ENCODE assay signal across 18 cellular contexts in the genomic region with DNA sequence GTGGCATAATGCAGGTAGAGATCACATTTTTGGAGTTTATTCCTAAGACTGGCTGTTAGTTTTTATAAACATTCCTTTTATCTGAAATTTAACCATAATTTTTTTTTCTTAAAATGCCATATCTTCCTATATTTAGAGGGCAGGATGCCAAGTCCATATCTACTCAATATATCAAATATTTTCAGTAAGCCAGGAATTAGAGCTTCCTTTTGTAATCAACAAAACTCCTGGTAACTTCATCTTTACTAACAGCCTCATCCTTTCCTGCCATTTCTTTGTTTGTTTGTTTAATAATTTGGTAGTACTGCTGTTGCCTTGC.
"Had no signal": no experiment of that assay in that cellular context is flagged by ENCODE, and none has a peak within 500 bp of the region (broad histone marks: within the 10 kb centered on the region; RNA-seq: fewer than 3 reads in every experiment).

No MANE protein-coding gene starts in this region.

- H3K9me3 Mint-ChIP-seq: effector memory CD8-positive, alpha-beta T cell had no signal

- H3K27me3 Mint-ChIP-seq: effector memory CD8-positive, alpha-beta T cell; progenitor cell of endocrine pancreas had no signal

- FAIRE-seq: pancreas had no signal

- H3K4me1 ChIP-seq: esophagus squamous epithelium, gastroesophageal sphincter, tibial artery, upper lobe of left lung, uterus had no signal

- H3K36me3 ChIP-seq: esophagus squamous epithelium, gastroesophageal sphincter, pancreas, tibial artery, upper lobe of left lung, uterus had no signal

- H3K4me2 ChIP-seq: smooth muscle cell had no signal

- H3K4me3 Mint-ChIP-seq: effector memory CD8-positive, alpha-beta T cell; naive thymus-derived CD4-positive, alpha-beta T cell had no signal

- H3K27ac ChIP-seq: esophagus squamous epithelium, gastroesophageal sphincter, pancreas, tibial artery, upper lobe of left lung, uterus had no signal

- H3K9me3 ChIP-seq: esophagus squamous epithelium, gastroesophageal sphincter, pancreas, tibial artery, upper lobe of left lung, uterus had no signal

- H3K27ac Mint-ChIP-seq: effector memory CD8-positive, alpha-beta T cell; naive thymus-derived CD4-positive, alpha-beta T cell; progenitor cell of endocrine pancreas had no signal

- H3K27me3 ChIP-seq: esophagus squamous epithelium, pancreas, tibial artery, upper lobe of left lung, uterus had no signal

- DNase-seq: effector memory CD8-positive, alpha-beta T cell; esophagus squamous epithelium; foreskin fibroblast; glutamatergic neuron; left colon; left ventricle myocardium superior; naive thymus-derived CD4-positive, alpha-beta T cell; occipital lobe; right cardiac atrium; stimulated activated CD4-positive, alpha-beta T cell treated with anti-CD3 and anti-CD28 coated beads, Interleukin-2, amount 100 ng/mL, for 48 hours; stimulated activated naive CD4-positive, alpha-beta T cell treated with Interleukin-2 at 50 U/mL for 16 hours; tibial artery; upper lobe of left lung; uterus had no signal

- ATAC-seq: effector memory CD8-positive, alpha-beta T cell; gastroesophageal sphincter; left colon; left ventricle myocardium superior; naive thymus-derived CD4-positive, alpha-beta T cell; pancreas; right cardiac atrium had no signal

- H3K4me3 ChIP-seq: esophagus squamous epithelium, gastroesophageal sphincter, pancreas, smooth muscle cell, tibial artery, upper lobe of left lung, uterus had no signal
